ENCODE assay signal across 1 cellular context in the genomic region with DNA sequence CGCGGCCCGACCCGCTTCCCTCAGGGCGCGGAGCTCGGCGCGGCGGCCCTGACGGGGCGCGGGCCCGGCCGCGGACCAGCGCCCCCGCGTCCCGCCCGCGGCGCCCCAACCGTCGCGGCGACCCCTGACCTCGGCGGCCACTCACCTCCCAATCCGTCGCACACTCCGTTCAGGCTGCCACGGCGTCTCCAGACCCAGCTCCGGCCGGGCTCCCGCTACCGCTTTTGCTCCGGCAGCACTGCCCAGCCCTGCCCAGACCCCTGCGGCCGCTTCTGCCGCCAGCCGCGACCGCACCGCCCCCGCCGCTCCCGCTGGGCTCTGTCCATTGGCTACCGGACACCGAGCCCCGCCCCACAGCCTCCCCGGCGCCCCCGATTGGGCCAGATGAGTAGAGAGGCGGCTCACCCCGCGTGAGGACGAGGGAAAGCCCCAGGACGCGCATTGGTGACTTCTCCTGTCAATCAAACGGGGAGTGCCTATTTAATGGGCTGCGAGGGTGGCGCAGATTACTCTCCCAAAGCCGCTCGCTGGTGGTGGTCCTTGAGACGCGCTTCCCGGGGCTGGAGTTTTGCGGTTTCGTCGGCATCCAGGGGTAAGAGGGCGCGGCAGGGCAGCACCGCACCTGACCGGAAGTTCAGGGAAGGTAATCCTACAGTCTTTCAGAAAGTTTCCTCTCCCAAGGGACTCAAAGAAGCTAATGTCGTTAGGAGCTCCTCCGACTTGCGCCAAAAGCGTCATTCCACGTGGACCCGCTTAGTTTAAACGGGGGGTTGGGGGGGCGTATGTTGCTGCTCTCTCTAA.
TF ChIP-seq lines count a peak whose summit lies in the region.

A gene with protein sequence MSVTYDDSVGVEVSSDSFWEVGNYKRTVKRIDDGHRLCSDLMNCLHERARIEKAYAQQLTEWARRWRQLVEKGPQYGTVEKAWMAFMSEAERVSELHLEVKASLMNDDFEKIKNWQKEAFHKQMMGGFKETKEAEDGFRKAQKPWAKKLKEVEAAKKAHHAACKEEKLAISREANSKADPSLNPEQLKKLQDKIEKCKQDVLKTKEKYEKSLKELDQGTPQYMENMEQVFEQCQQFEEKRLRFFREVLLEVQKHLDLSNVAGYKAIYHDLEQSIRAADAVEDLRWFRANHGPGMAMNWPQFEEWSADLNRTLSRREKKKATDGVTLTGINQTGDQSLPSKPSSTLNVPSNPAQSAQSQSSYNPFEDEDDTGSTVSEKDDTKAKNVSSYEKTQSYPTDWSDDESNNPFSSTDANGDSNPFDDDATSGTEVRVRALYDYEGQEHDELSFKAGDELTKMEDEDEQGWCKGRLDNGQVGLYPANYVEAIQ (minus strand): TSS at position 274 of the 801 bp plus-strand sequence. CDS start 103,069 bp downstream, outside the sequence.

TF ChIP-seq in HCT116, 20 proteins besides CTCF, POLR2A, EP300 and RAD21 (continued from another document):
- TF ChIP-seq, protein P1, sequence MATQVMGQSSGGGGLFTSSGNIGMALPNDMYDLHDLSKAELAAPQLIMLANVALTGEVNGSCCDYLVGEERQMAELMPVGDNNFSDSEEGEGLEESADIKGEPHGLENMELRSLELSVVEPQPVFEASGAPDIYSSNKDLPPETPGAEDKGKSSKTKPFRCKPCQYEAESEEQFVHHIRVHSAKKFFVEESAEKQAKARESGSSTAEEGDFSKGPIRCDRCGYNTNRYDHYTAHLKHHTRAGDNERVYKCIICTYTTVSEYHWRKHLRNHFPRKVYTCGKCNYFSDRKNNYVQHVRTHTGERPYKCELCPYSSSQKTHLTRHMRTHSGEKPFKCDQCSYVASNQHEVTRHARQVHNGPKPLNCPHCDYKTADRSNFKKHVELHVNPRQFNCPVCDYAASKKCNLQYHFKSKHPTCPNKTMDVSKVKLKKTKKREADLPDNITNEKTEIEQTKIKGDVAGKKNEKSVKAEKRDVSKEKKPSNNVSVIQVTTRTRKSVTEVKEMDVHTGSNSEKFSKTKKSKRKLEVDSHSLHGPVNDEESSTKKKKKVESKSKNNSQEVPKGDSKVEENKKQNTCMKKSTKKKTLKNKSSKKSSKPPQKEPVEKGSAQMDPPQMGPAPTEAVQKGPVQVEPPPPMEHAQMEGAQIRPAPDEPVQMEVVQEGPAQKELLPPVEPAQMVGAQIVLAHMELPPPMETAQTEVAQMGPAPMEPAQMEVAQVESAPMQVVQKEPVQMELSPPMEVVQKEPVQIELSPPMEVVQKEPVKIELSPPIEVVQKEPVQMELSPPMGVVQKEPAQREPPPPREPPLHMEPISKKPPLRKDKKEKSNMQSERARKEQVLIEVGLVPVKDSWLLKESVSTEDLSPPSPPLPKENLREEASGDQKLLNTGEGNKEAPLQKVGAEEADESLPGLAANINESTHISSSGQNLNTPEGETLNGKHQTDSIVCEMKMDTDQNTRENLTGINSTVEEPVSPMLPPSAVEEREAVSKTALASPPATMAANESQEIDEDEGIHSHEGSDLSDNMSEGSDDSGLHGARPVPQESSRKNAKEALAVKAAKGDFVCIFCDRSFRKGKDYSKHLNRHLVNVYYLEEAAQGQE (IDR thresholded peaks at IDR 0.05; ENCODE audit: low read depth), result no peak
- TF ChIP-seq EGR1 (IDR thresholded peaks at IDR 0.05; ENCODE audit: low read depth), result peak; percentile 89
- peak; percentile 71 for TF ChIP-seq YY1 (IDR thresholded peaks at IDR 0.05; ENCODE audit: extremely low read depth, insufficient replicate concordance, low read depth, low read length)
- TF ChIP-seq SRF (IDR thresholded peaks at IDR 0.05; ENCODE audit: low read depth), result no peak
- TF ChIP-seq POLR2AphosphoS5 (IDR thresholded peaks at IDR 0.05; ENCODE audit: low read depth, low read length), result peak; percentile 83
- TF ChIP-seq, protein P2, sequence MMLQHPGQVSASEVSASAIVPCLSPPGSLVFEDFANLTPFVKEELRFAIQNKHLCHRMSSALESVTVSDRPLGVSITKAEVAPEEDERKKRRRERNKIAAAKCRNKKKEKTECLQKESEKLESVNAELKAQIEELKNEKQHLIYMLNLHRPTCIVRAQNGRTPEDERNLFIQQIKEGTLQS (IDR thresholded peaks at IDR 0.05), result no peak
- TF ChIP-seq SIN3A (IDR thresholded peaks at IDR 0.05; ENCODE audit: low read depth), result no peak; the same call in 1 of the 2 replicates
- no peak for TF ChIP-seq JUND (IDR thresholded peaks at IDR 0.05)
- TF ChIP-seq ZNF274 (IDR thresholded peaks at IDR 0.05; ENCODE audit: low read depth, low read length), result no peak
- TF ChIP-seq, protein P3, sequence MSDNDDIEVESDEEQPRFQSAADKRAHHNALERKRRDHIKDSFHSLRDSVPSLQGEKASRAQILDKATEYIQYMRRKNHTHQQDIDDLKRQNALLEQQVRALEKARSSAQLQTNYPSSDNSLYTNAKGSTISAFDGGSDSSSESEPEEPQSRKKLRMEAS (IDR thresholded peaks at IDR 0.05), result peak; percentile 56; the same call in 1 of the 2 replicates
- no peak for TF ChIP-seq ELF1 (IDR thresholded peaks at IDR 0.05; ENCODE audit: borderline replicate concordance, low read depth)
- TF ChIP-seq ZFX (IDR thresholded peaks at IDR 0.05), result peak; percentile 63; the same call in 1 of the 2 replicates
- no peak for TF ChIP-seq TCF7L2 (IDR thresholded peaks at IDR 0.05; ENCODE audit: borderline replicate concordance, extremely low read depth, insufficient read depth, insufficient read length)
TF ChIP-seq in HCT116: peak in this region for 6.
